Comparison of ENCODE assay signal across 5 cellular contexts in genomic region chr11:107251298-107251697, GRCh38.
"Had no signal": no experiment of that assay in that cellular context is flagged by ENCODE, and none has a peak within 500 bp of the region (broad histone marks: within the 10 kb centered on the region; RNA-seq: fewer than 3 reads in every experiment).

No MANE protein-coding gene starts in this region.

- H2AFZ ChIP-seq: GM23338 had no signal

- H3K4me2 ChIP-seq: GM23338 had no signal

- ATAC-seq: GM23338 had no signal

- H3K4me3 ChIP-seq: GM23338 had no signal

- DNase-seq: H9, HCEC 1CT, IMR-90, KBM-7 had no signal
